In the genomic region with DNA sequence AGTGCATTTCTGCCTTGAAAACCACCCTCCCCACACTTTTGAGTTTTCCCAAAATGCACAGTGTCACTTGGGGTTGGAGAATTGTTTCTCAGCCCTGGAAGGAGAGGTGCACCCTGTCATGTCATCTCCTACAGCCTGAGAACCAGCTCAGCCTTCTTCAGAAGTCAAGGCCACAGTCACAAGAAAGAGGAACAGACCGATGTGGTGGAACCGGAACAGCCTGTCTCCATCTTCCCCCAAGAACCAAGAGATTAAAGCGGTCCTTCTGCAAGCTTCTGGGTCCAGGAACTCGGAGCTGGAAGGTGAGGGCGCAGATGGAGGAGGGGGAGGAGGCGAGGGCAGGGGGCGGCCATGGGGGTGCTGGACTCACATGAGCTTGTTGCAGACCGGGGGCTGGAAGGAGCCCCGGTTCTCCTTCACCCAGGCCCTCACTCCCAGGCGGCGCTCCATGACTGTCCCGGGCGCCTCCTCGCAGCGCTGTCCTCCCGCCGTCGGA, we compare ENCODE assay signal across 8 cellular contexts.
DNase-seq lines count a peak whose midpoint lies in the region; ATAC-seq lines count a peak whose summit lies in the region.

No MANE protein-coding gene starts in this region.

- H3K36me3 Mint-ChIP-seq in activated naive CD8-positive, alpha-beta T cell treated with anti-CD3 and anti-CD28 coated beads, Interleukin-2, amount 50 U/mL, for 24 hours (ENCODE audit: low read depth) = no peaks in the 10 kb centered on the region
- H3K36me3 Mint-ChIP-seq in stimulated activated naive CD8-positive, alpha-beta T cell treated with anti-CD3 and anti-CD28 coated beads, Interleukin-15, Interleukin-2, amounts not matched to agents 100 ng/mL and 50 ng/mL, for 24 hours (ENCODE audit: low read depth) = no peaks in the 10 kb centered on the region

- H3K9ac ChIP-seq in iPS-20b (ENCODE audit: low read depth, low read length) = peak overlapping the region; percentile 78; the same call in 1 of the 2 replicates

- no peak for DNase-seq in activated naive CD8-positive, alpha-beta T cell treated with anti-CD3 and anti-CD28 coated beads, Interleukin-2, amount 50 U/mL, for 24 hours
- no peak for DNase-seq in DMS79 treated with DMSO at 0.1 percent for 48 hours (lab: John Stamatoyannopoulos, UW)

- peaks cover 36% of the 10 kb centered on the region for H3K27me3 Mint-ChIP-seq in activated naive CD8-positive, alpha-beta T cell treated with anti-CD3 and anti-CD28 coated beads, Interleukin-2, amount 50 U/mL, for 24 hours
- H3K27me3 Mint-ChIP-seq in stimulated activated naive CD8-positive, alpha-beta T cell treated with anti-CD3 and anti-CD28 coated beads, Interleukin-15, Interleukin-2, amounts not matched to agents 100 ng/mL and 50 ng/mL, for 24 hours = peaks cover 34% of the 10 kb centered on the region

- peak; percentile 28 for ATAC-seq in GM18867 (IDR thresholded peaks at IDR 0.05; ENCODE audit: unreplicated experiment)
- ATAC-seq in HG03175 (IDR thresholded peaks at IDR 0.05; ENCODE audit: unreplicated experiment) = peak; percentile 34
- ATAC-seq in activated naive CD8-positive, alpha-beta T cell treated with anti-CD3 and anti-CD28 coated beads, Interleukin-2, amount 50 U/mL, for 24 hours = no peak
- ATAC-seq in GM18873 (IDR thresholded peaks at IDR 0.05; ENCODE audit: low FRiP score, unreplicated experiment) = no peak
- ATAC-seq in GM18517 (IDR thresholded peaks at IDR 0.05; ENCODE audit: unreplicated experiment) = no peak

- no peaks in the 10 kb centered on the region for H3K9me3 Mint-ChIP-seq in activated naive CD8-positive, alpha-beta T cell treated with anti-CD3 and anti-CD28 coated beads, Interleukin-2, amount 50 U/mL, for 24 hours
- no peaks in the 10 kb centered on the region for H3K9me3 Mint-ChIP-seq in stimulated activated naive CD8-positive, alpha-beta T cell treated with anti-CD3 and anti-CD28 coated beads, Interleukin-15, Interleukin-2, amounts not matched to agents 100 ng/mL and 50 ng/mL, for 24 hours

- no peaks in the 10 kb centered on the region for H3K36me3 ChIP-seq in iPS-20b (ENCODE audit: insufficient read depth, low read depth, low read length)

- H3K4me1 ChIP-seq in iPS-20b (ENCODE audit: insufficient read depth, low read length) = peaks cover 11% of the 10 kb centered on the region; the same call in 1 of the 2 replicates

- H3K27ac Mint-ChIP-seq in activated naive CD8-positive, alpha-beta T cell treated with anti-CD3 and anti-CD28 coated beads, Interleukin-2, amount 50 U/mL, for 24 hours = peak overlapping the region; percentile 82
- H3K27ac Mint-ChIP-seq in stimulated activated naive CD8-positive, alpha-beta T cell treated with anti-CD3 and anti-CD28 coated beads, Interleukin-15, Interleukin-2, amounts not matched to agents 100 ng/mL and 50 ng/mL, for 24 hours = peak overlapping the region; percentile 52

- H3K4me3 ChIP-seq in iPS-20b (ENCODE audit: low read length) = peak overlapping the region; percentile 80

- H3K4me1 Mint-ChIP-seq in activated naive CD8-positive, alpha-beta T cell treated with anti-CD3 and anti-CD28 coated beads, Interleukin-2, amount 50 U/mL, for 24 hours = peaks cover 48% of the 10 kb centered on the region
- peaks cover 64% of the 10 kb centered on the region for H3K4me1 Mint-ChIP-seq in stimulated activated naive CD8-positive, alpha-beta T cell treated with anti-CD3 and anti-CD28 coated beads, Interleukin-15, Interleukin-2, amounts not matched to agents 100 ng/mL and 50 ng/mL, for 24 hours (ENCODE audit: low read depth)

- H3K27me3 ChIP-seq in iPS-20b (ENCODE audit: insufficient read depth, low read length) = peaks cover 32% of the 10 kb centered on the region

- no peaks in the 10 kb centered on the region for H3K9me3 ChIP-seq in iPS-20b (ENCODE audit: insufficient read depth, low read depth, low read length)

- H3K27ac ChIP-seq in iPS-20b (ENCODE audit: low read length) = no peak overlapping the region

- H3K4me3 Mint-ChIP-seq in activated naive CD8-positive, alpha-beta T cell treated with anti-CD3 and anti-CD28 coated beads, Interleukin-2, amount 50 U/mL, for 24 hours = peak overlapping the region; percentile 78
- peak overlapping the region; percentile 83 for H3K4me3 Mint-ChIP-seq in stimulated activated naive CD8-positive, alpha-beta T cell treated with anti-CD3 and anti-CD28 coated beads, Interleukin-15, Interleukin-2, amounts not matched to agents 100 ng/mL and 50 ng/mL, for 24 hours

Comparison
In these comparisons a context has a peak if more than half of its experiments do, and no peak if none do; other contexts are left out.
1. ATAC-seq: peak in GM18867 (single experiment) and HG03175 (single experiment); none in activated naive CD8-positive, alpha-beta T cell treated with anti-CD3 and anti-CD28 coated beads, Interleukin-2, amount 50 U/mL, for 24 hours (single experiment), GM18873 (single experiment) and GM18517 (single experiment).